ENCODE assay signal across 1 cellular context in genomic region chr4:146123231-146123630, GRCh38.
TF ChIP-seq lines count a peak whose summit lies in the region.

No MANE protein-coding gene starts in this region.

TF ChIP-seq in SK-N-SH treated with all-trans-retinoic acid at 6 μM for 48 hours, 23 proteins besides CTCF, POLR2A, EP300 and RAD21 (continued from another document):
- TF ChIP-seq CSRNP3 (CRISPR knock-in tag; IDR thresholded peaks at IDR 0.05) = no peak
- TF ChIP-seq ARNTL (CRISPR knock-in tag; IDR thresholded peaks at IDR 0.05; ENCODE audit: borderline replicate concordance, low read depth) = no peak
- no peak for TF ChIP-seq ZFP3 (CRISPR knock-in tag; IDR thresholded peaks at IDR 0.05)
